18 cellular contexts compared by ENCODE assay signal in the genomic region with DNA sequence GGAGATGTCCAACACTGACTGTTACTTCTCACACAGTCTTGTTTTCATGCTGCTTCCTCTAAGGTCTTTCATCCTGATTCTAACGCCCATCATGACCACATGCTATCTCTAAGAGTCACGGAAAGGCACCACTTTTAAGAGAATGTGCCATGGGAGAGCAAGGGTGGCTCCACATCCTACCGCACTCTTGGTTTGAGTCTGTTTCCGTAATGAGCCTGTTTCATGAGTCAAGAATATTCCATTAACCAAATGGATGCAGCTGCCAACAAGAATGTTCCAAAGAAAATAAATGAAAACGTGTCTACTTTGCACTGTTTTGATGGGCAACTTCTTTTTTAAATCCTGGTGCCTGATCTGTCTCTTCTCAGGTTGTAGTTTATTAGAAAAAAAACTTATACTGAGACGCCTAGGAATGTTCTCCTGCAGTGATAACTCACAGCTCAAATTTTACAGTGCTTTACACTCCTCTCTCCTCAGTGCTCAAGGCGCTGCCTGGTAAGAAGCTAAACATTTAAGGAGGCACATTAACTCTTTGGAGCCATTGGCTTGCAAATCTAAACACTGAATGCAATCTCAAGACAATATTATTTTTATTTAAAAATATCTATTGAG.
"Had no signal": no experiment of that assay in that cellular context is flagged by ENCODE, and none has a peak within 500 bp of the region (broad histone marks: within the 10 kb centered on the region; RNA-seq: fewer than 3 reads in every experiment).

No MANE protein-coding gene starts in this region.

- H3K9ac ChIP-seq: neural progenitor cell had no signal

- H3K9me3 ChIP-seq: ascending aorta, colonic mucosa, esophagus muscularis mucosa had no signal

- ATAC-seq: left colon; stimulated activated naive CD8-positive, alpha-beta T cell treated with anti-CD3 and anti-CD28 coated beads, Interleukin-15, amount 100 ng/mL, for 72 hours had no signal

- H3K4me3 ChIP-seq: ascending aorta, colonic mucosa, esophagus muscularis mucosa, lung, neural progenitor cell had no signal

- H3K27me3 ChIP-seq: ascending aorta, colonic mucosa, esophagus muscularis mucosa, neural progenitor cell had no signal

- H3K27ac Mint-ChIP-seq: activated CD4-positive, alpha-beta T cell treated with anti-CD3 and anti-CD28 coated beads, Interleukin-2, amount 10 ng/mL, durations not matched to agents 24 days and 14 days; neural progenitor cell; stimulated activated naive CD8-positive, alpha-beta T cell treated with anti-CD3 and anti-CD28 coated beads, Interleukin-15, amount 100 ng/mL, for 72 hours had no signal

- H3K4me2 ChIP-seq: neural progenitor cell had no signal

- H3K9me3 Mint-ChIP-seq: activated CD4-positive, alpha-beta T cell treated with anti-CD3 and anti-CD28 coated beads, Interleukin-2, amount 10 ng/mL, durations not matched to agents 24 days and 14 days; stimulated activated naive CD8-positive, alpha-beta T cell treated with anti-CD3 and anti-CD28 coated beads, Interleukin-15, amount 100 ng/mL, for 72 hours had no signal

- H3K4me3 Mint-ChIP-seq: activated CD4-positive, alpha-beta T cell treated with anti-CD3 and anti-CD28 coated beads, Interleukin-2, amount 10 ng/mL, durations not matched to agents 24 days and 14 days; neural progenitor cell; stimulated activated naive CD8-positive, alpha-beta T cell treated with anti-CD3 and anti-CD28 coated beads, Interleukin-15, amount 100 ng/mL, for 72 hours had no signal

- H3K4me1 ChIP-seq: colonic mucosa, neural progenitor cell had no signal

- FAIRE-seq: frontal cortex, islet of Langerhans, urothelium cell line had no signal

- DNase-seq: activated CD4-positive, alpha-beta T cell treated with anti-CD3 and anti-CD28 coated beads, Interleukin-2, amount 10 ng/mL, durations not matched to agents 24 days and 14 days; activated CD4-positive, CD25-positive, alpha-beta regulatory T cell; activated naive CD4-positive, alpha-beta T cell treated with Interleukin-2 at 50 U/mL for 16 hours; caudate nucleus; colonic mucosa; left colon; midbrain; naive B cell; posterior cingulate gyrus; retina; stimulated activated naive CD8-positive, alpha-beta T cell treated with anti-CD3 and anti-CD28 coated beads, Interleukin-15, amount 100 ng/mL, for 72 hours had no signal

- H3K36me3 ChIP-seq: ascending aorta, colonic mucosa, esophagus muscularis mucosa, neural progenitor cell had no signal

- H3K27ac ChIP-seq: colonic mucosa, esophagus muscularis mucosa, neural progenitor cell had no signal

- H3K36me3 Mint-ChIP-seq: naive B cell, neural progenitor cell had no signal

- H2AFZ ChIP-seq: neural progenitor cell had no signal

- H3K27me3 Mint-ChIP-seq: stimulated activated naive CD8-positive, alpha-beta T cell treated with anti-CD3 and anti-CD28 coated beads, Interleukin-15, amount 100 ng/mL, for 72 hours had no signal

- H3K4me1 Mint-ChIP-seq: activated CD4-positive, alpha-beta T cell treated with anti-CD3 and anti-CD28 coated beads, Interleukin-2, amount 10 ng/mL, durations not matched to agents 24 days and 14 days; naive B cell; neural progenitor cell; stimulated activated naive CD8-positive, alpha-beta T cell treated with anti-CD3 and anti-CD28 coated beads, Interleukin-15, amount 100 ng/mL, for 72 hours had no signal
